ENCODE assay signal across 18 cellular contexts in genomic region chr12:14471497-14471896, GRCh38.
DNase-seq lines count a peak whose midpoint lies in the region; ATAC-seq lines count a peak whose summit lies in the region.
"Had no signal": no experiment of that assay in that cellular context is flagged by ENCODE, and none has a peak within 500 bp of the region (broad histone marks: within the 10 kb centered on the region; RNA-seq: fewer than 3 reads in every experiment).

No MANE protein-coding gene starts in this region.

- no peaks in the 10 kb centered on the region for H3K27me3 Mint-ChIP-seq in activated T-cell treated with anti-CD3 and anti-CD28 coated beads, Interleukin-2, amount 50 U/mL, for 24 hours
- H3K27me3 Mint-ChIP-seq in activated T-helper 17 cell treated with anti-CD3 and anti-CD28 coated beads, Interleukin-2, amount 50 U/mL, for 72 hours, result no peaks in the 10 kb centered on the region
- H3K27me3 Mint-ChIP-seq in activated naive CD8-positive, alpha-beta T cell treated with anti-CD3 and anti-CD28 coated beads, Interleukin-2, amount 50 U/mL, for 24 hours, result no peaks in the 10 kb centered on the region

- intact Hi-C loops in posterior cingulate gyrus (cut with DNase I), result no loop called here

- DNase-seq in activated T-cell treated with anti-CD3 and anti-CD28 coated beads, Interleukin-2, amount 50 U/mL, for 24 hours, result no peak
- DNase-seq in activated T-cell treated with anti-CD3 and anti-CD28 coated beads, Interleukin-2, amount 50 U/mL, for 1 hour, result no peak
- no peak for DNase-seq in activated naive CD8-positive, alpha-beta T cell treated with anti-CD3 and anti-CD28 coated beads, Interleukin-2, amount 50 U/mL, for 24 hours
- DNase-seq in stimulated activated effector memory CD8-positive, alpha-beta T cell treated with anti-CD3 and anti-CD28 coated beads, Interleukin-12 subunit alpha, Interleukin-12 subunit beta, amount 100 ng/mL, for 72 hours (ENCODE audit: low spot score in 2 of 2), result no peak
- no peak for DNase-seq in midbrain (lab: John Stamatoyannopoulos, UW)
- no peak for DNase-seq in posterior cingulate gyrus
- DNase-seq: ACHN; C1 segment of cervical spinal cord; CD8-positive, alpha-beta memory T cell; DMS79; GOT3; NCI-H1092 treated with DMSO at 0.1 percent for 48 hours; NCI-H146; NCI-H2029 treated with DMSO at 0.1 percent for 48 hours; NCI-H2171; NCI-H526; PC-9 had no signal

- H3K36me3 Mint-ChIP-seq in activated T-cell treated with anti-CD3 and anti-CD28 coated beads, Interleukin-2, amount 50 U/mL, for 24 hours (ENCODE audit: low read depth), result peaks cover 93% of the 10 kb centered on the region
- peaks cover 100% of the 10 kb centered on the region for H3K36me3 Mint-ChIP-seq in activated T-helper 17 cell treated with anti-CD3 and anti-CD28 coated beads, Interleukin-2, amount 50 U/mL, for 72 hours (ENCODE audit: low read depth)
- H3K36me3 Mint-ChIP-seq in activated naive CD8-positive, alpha-beta T cell treated with anti-CD3 and anti-CD28 coated beads, Interleukin-2, amount 50 U/mL, for 24 hours (ENCODE audit: low read depth), result peaks cover 87% of the 10 kb centered on the region
- H3K36me3 Mint-ChIP-seq in stimulated activated effector memory CD8-positive, alpha-beta T cell treated with anti-CD3 and anti-CD28 coated beads, Interleukin-12 subunit alpha, Interleukin-12 subunit beta, amount 100 ng/mL, for 72 hours, result peaks cover 100% of the 10 kb centered on the region

- peak; percentile 89 for ATAC-seq in activated T-helper 17 cell treated with anti-CD3 and anti-CD28 coated beads, Interleukin-2, amount 50 U/mL, for 72 hours (replicated peaks)
- ATAC-seq in activated naive CD8-positive, alpha-beta T cell treated with anti-CD3 and anti-CD28 coated beads, Interleukin-2, amount 50 U/mL, for 24 hours, result peak; percentile 95
- peak; percentile 45 for ATAC-seq in stimulated activated effector memory CD8-positive, alpha-beta T cell treated with anti-CD3 and anti-CD28 coated beads, Interleukin-12 subunit alpha, Interleukin-12 subunit beta, amount 100 ng/mL, for 72 hours

- peaks cover 20% of the 10 kb centered on the region for H3K4me1 Mint-ChIP-seq in activated T-cell treated with anti-CD3 and anti-CD28 coated beads, Interleukin-2, amount 50 U/mL, for 24 hours (ENCODE audit: low read depth)
- H3K4me1 Mint-ChIP-seq in activated T-helper 17 cell treated with anti-CD3 and anti-CD28 coated beads, Interleukin-2, amount 50 U/mL, for 72 hours, result peaks cover 15% of the 10 kb centered on the region
- peaks cover 19% of the 10 kb centered on the region for H3K4me1 Mint-ChIP-seq in activated naive CD8-positive, alpha-beta T cell treated with anti-CD3 and anti-CD28 coated beads, Interleukin-2, amount 50 U/mL, for 24 hours
- H3K4me1 Mint-ChIP-seq in stimulated activated effector memory CD8-positive, alpha-beta T cell treated with anti-CD3 and anti-CD28 coated beads, Interleukin-12 subunit alpha, Interleukin-12 subunit beta, amount 100 ng/mL, for 72 hours, result peaks cover 5% of the 10 kb centered on the region

- peaks cover 34% of the 10 kb centered on the region for H3K9me3 Mint-ChIP-seq in activated T-cell treated with anti-CD3 and anti-CD28 coated beads, Interleukin-2, amount 50 U/mL, for 24 hours
- peaks cover 11% of the 10 kb centered on the region for H3K9me3 Mint-ChIP-seq in activated T-helper 17 cell treated with anti-CD3 and anti-CD28 coated beads, Interleukin-2, amount 50 U/mL, for 72 hours
- H3K9me3 Mint-ChIP-seq in activated naive CD8-positive, alpha-beta T cell treated with anti-CD3 and anti-CD28 coated beads, Interleukin-2, amount 50 U/mL, for 24 hours, result peaks cover 39% of the 10 kb centered on the region
- peaks cover 20% of the 10 kb centered on the region for H3K9me3 Mint-ChIP-seq in stimulated activated effector memory CD8-positive, alpha-beta T cell treated with anti-CD3 and anti-CD28 coated beads, Interleukin-12 subunit alpha, Interleukin-12 subunit beta, amount 100 ng/mL, for 72 hours

- H3K4me3 Mint-ChIP-seq in activated T-cell treated with anti-CD3 and anti-CD28 coated beads, Interleukin-2, amount 50 U/mL, for 24 hours, result no peak overlapping the region
- peak overlapping the region; percentile 17 for H3K4me3 Mint-ChIP-seq in activated T-helper 17 cell treated with anti-CD3 and anti-CD28 coated beads, Interleukin-2, amount 50 U/mL, for 72 hours
- no peak overlapping the region for H3K4me3 Mint-ChIP-seq in activated naive CD8-positive, alpha-beta T cell treated with anti-CD3 and anti-CD28 coated beads, Interleukin-2, amount 50 U/mL, for 24 hours
- no peak overlapping the region for H3K4me3 Mint-ChIP-seq in stimulated activated effector memory CD8-positive, alpha-beta T cell treated with anti-CD3 and anti-CD28 coated beads, Interleukin-12 subunit alpha, Interleukin-12 subunit beta, amount 100 ng/mL, for 72 hours
- H3K4me3 Mint-ChIP-seq: CD8-positive, alpha-beta memory T cell had no signal

- peak overlapping the region; percentile 84 for H3K27ac Mint-ChIP-seq in activated T-cell treated with anti-CD3 and anti-CD28 coated beads, Interleukin-2, amount 50 U/mL, for 24 hours
- peak overlapping the region; percentile 79 for H3K27ac Mint-ChIP-seq in activated T-helper 17 cell treated with anti-CD3 and anti-CD28 coated beads, Interleukin-2, amount 50 U/mL, for 72 hours
- peak overlapping the region; percentile 82 for H3K27ac Mint-ChIP-seq in activated naive CD8-positive, alpha-beta T cell treated with anti-CD3 and anti-CD28 coated beads, Interleukin-2, amount 50 U/mL, for 24 hours
- H3K27ac Mint-ChIP-seq in stimulated activated effector memory CD8-positive, alpha-beta T cell treated with anti-CD3 and anti-CD28 coated beads, Interleukin-12 subunit alpha, Interleukin-12 subunit beta, amount 100 ng/mL, for 72 hours, result no peak overlapping the region

Comparison
In these comparisons a context has a peak if more than half of its experiments do, and no peak if none do; other contexts are left out.
1. ATAC-seq: peak in every context shown above with its lines; median percentile 95 in activated naive CD8-positive, alpha-beta T cell treated with anti-CD3 and anti-CD28 coated beads, Interleukin-2, amount 50 U/mL, for 24 hours; 89 in activated T-helper 17 cell treated with anti-CD3 and anti-CD28 coated beads, Interleukin-2, amount 50 U/mL, for 72 hours; 45 in stimulated activated effector memory CD8-positive, alpha-beta T cell treated with anti-CD3 and anti-CD28 coated beads, Interleukin-12 subunit alpha, Interleukin-12 subunit beta, amount 100 ng/mL, for 72 hours.